In genomic region chr12:79522237-79522636, GRCh38 we compare ENCODE assay signal across 17 cellular contexts.
DNase-seq lines count a peak whose midpoint lies in the region; ATAC-seq and TF ChIP-seq lines count a peak whose summit lies in the region.
"Had no signal": no experiment of that assay in that cellular context is flagged by ENCODE, and none has a peak within 500 bp of the region (broad histone marks: within the 10 kb centered on the region; RNA-seq: fewer than 3 reads in every experiment).

No MANE protein-coding gene starts in this region.

- H2AFZ ChIP-seq in mesenchymal stem cell (ENCODE audit: low read depth, low read length) = no peak overlapping the region

- peak overlapping the region; percentile 64 for H3K27ac Mint-ChIP-seq in MCF 10A (ENCODE audit: low read depth, unreplicated experiment)
- H3K27ac Mint-ChIP-seq in osteocyte (ENCODE audit: unreplicated experiment) = no peak overlapping the region
- no peak overlapping the region for H3K27ac Mint-ChIP-seq in activated naive CD4-positive, alpha-beta T cell treated with anti-CD3 and anti-CD28 coated beads, Interleukin-2, amount 50 U/mL, for 72 hours
- H3K27ac Mint-ChIP-seq: CD14-positive monocyte, IgD-negative memory B cell had no signal

- 83% methylated on average over 8 of the region's 8 CpGs for WGBS in mesenchymal stem cell

- H3K4me3 ChIP-seq in breast epithelium (no peak overlapping the region), mesenchymal stem cell (ENCODE audit: insufficient read depth in 1 of 2, low read depth in 1 of 2, low read length in 2 of 2) (no peak overlapping the region)

- BruUV-seq in MCF 10A (replicated peaks; lab: Mats Ljungman, UMichigan) = no TSS peak

- no peak for TF ChIP-seq POLR2A in breast epithelium (IDR thresholded peaks at IDR 0.05)

- H3K4ac ChIP-seq in mesenchymal stem cell (ENCODE audit: low read depth in 1 of 2, low read length in 2 of 2) = no peak overlapping the region

- peaks cover 6% of the 10 kb centered on the region for H3K79me1 ChIP-seq in mesenchymal stem cell (replicated peaks; ENCODE audit: low read length, poor library complexity, severe bottlenecking)

- H3K4me3 Mint-ChIP-seq in MCF 10A (ENCODE audit: unreplicated experiment) (no peak overlapping the region), osteocyte (ENCODE audit: unreplicated experiment) (no peak overlapping the region)
- H3K4me3 Mint-ChIP-seq: CD14-positive monocyte, IgD-negative memory B cell had no signal

- H3K36me3 ChIP-seq in breast epithelium = no peaks in the 10 kb centered on the region
- no peaks in the 10 kb centered on the region for H3K36me3 ChIP-seq in mesenchymal stem cell (ENCODE audit: control insufficient read depth in 1 of 2, insufficient read depth in 2 of 2, low read depth in 1 of 2, low read length in 2 of 2)

- H3K27me3 ChIP-seq in breast epithelium (no peaks in the 10 kb centered on the region), mesenchymal stem cell (ENCODE audit: control insufficient read depth in 1 of 2, insufficient read depth in 1 of 2, low read length in 2 of 2) (no peaks in the 10 kb centered on the region)

- H2AK5ac ChIP-seq in mesenchymal stem cell (ENCODE audit: low read length, severe bottlenecking) = peak overlapping the region; percentile 65

- H2BK120ac ChIP-seq in mesenchymal stem cell (ENCODE audit: low read depth, low read length) = no peak overlapping the region

- H3K27ac ChIP-seq in breast epithelium (no peak overlapping the region), mesenchymal stem cell (ENCODE audit: low read length, poor library complexity, severe bottlenecking) (no peak overlapping the region)

- no peak overlapping the region for H4K91ac ChIP-seq in mesenchymal stem cell (ENCODE audit: low read length)

- H2BK12ac ChIP-seq in mesenchymal stem cell (ENCODE audit: low read length in 2 of 2) = no peak overlapping the region

- H2BK15ac ChIP-seq in mesenchymal stem cell (ENCODE audit: low read depth, poor library complexity, severe bottlenecking) = no peak overlapping the region

- no peak overlapping the region for H3K18ac ChIP-seq in mesenchymal stem cell (ENCODE audit: low read depth in 1 of 2, low read length in 2 of 2)

- CTCF ChIA-PET in MCF 10A (lab: Yijun Ruan, JAX) = interaction anchor here (0.6 kb wide), 1 partner anchor 169 kb away, joined by 3 read pairs; the partner anchor contains the start of gene PAWR

- H3K14ac ChIP-seq in mesenchymal stem cell (ENCODE audit: low read length in 2 of 2) = no peak overlapping the region

- no peaks in the 10 kb centered on the region for H3K4me1 Mint-ChIP-seq in MCF 10A (ENCODE audit: insufficient read depth, unreplicated experiment)
- H3K4me1 Mint-ChIP-seq in osteocyte (ENCODE audit: unreplicated experiment) = peaks cover 28% of the 10 kb centered on the region
- H3K4me1 Mint-ChIP-seq: CD14-positive monocyte, IgD-negative memory B cell had no signal

- H3K27me3 Mint-ChIP-seq in MCF 10A (ENCODE audit: insufficient read depth, unreplicated experiment) (no peaks in the 10 kb centered on the region), osteocyte (ENCODE audit: unreplicated experiment) (no peaks in the 10 kb centered on the region)
- H3K27me3 Mint-ChIP-seq: IgD-negative memory B cell had no signal

- no peak for ATAC-seq in activated naive CD4-positive, alpha-beta T cell treated with anti-CD3 and anti-CD28 coated beads, Interleukin-2, amount 50 U/mL, for 72 hours

- H3K4me1 ChIP-seq in breast epithelium (no peaks in the 10 kb centered on the region), mesenchymal stem cell (ENCODE audit: control insufficient read depth, insufficient read depth, low read depth, low read length) (no peaks in the 10 kb centered on the region)

- TF ChIP-seq CTCF in MCF 10A (IDR thresholded peaks at IDR 0.05; ENCODE audit: unreplicated experiment) (no peak), breast epithelium (IDR thresholded peaks at IDR 0.05) (no peak), osteocyte (IDR thresholded peaks at IDR 0.05) (no peak)

- no peak overlapping the region for H3K23ac ChIP-seq in mesenchymal stem cell (ENCODE audit: low read length in 2 of 2)

- no peak overlapping the region for H3K4me2 ChIP-seq in mesenchymal stem cell (ENCODE audit: low read length, poor library complexity, severe bottlenecking)

- H3K9me3 Mint-ChIP-seq in MCF 10A (ENCODE audit: unreplicated experiment) (peaks cover 4% of the 10 kb centered on the region), osteocyte (ENCODE audit: unreplicated experiment) (peaks cover 2% of the 10 kb centered on the region)
- no peaks in the 10 kb centered on the region for H3K9me3 Mint-ChIP-seq in activated naive CD4-positive, alpha-beta T cell treated with anti-CD3 and anti-CD28 coated beads, Interleukin-2, amount 50 U/mL, for 72 hours

- no peaks in the 10 kb centered on the region for H3K9me3 ChIP-seq in breast epithelium
- no peaks in the 10 kb centered on the region for H3K9me3 ChIP-seq in mesenchymal stem cell (ENCODE audit: control insufficient read depth, low read length)

- no peak for DNase-seq in MCF 10A (ENCODE audit: unreplicated experiment)
- no peak for DNase-seq in breast epithelium (ENCODE audit: low spot score in 2 of 2)
- peak; percentile 84 for DNase-seq in astrocyte of the hippocampus (ENCODE audit: low read depth, low spot score)
- no peak for DNase-seq in mesenchymal stem cell
- no peak for DNase-seq in osteocyte (ENCODE audit: extremely low spot score, unreplicated experiment)
- DNase-seq in activated naive CD4-positive, alpha-beta T cell treated with anti-CD3 and anti-CD28 coated beads, Interleukin-2, amount 50 U/mL, for 72 hours (ENCODE audit: low spot score in 2 of 2) = no peak
- no peak for DNase-seq in SHP77 (lab: John Stamatoyannopoulos, UW)
- no peak for DNase-seq in DMS79 (lab: John Stamatoyannopoulos, UW)
- DNase-seq: DMS153, EL, GOT3, MV-4-11, NCI-H2029 treated with DMSO at 0.1 percent for 48 hours, NCI-H510A, NCI-H82 had no signal

- intact Hi-C loops in MCF 10A (cut with micrococcal nuclease) (no loop called here), breast epithelium (cut with DNase I; ENCODE audit: low total_unique reads) (no loop called here)

- H2BK5ac ChIP-seq in mesenchymal stem cell (ENCODE audit: low read depth, low read length, poor library complexity, severe bottlenecking) = no peak overlapping the region

- H4K8ac ChIP-seq in mesenchymal stem cell (ENCODE audit: low read length) = no peak overlapping the region

- POLR2A ChIA-PET in MCF 10A (lab: Yijun Ruan, JAX) = no interaction called here

- H3K36me3 Mint-ChIP-seq in MCF 10A (ENCODE audit: insufficient read depth, unreplicated experiment) (peaks cover 12% of the 10 kb centered on the region), osteocyte (ENCODE audit: unreplicated experiment) (peaks cover 6% of the 10 kb centered on the region)
- H3K36me3 Mint-ChIP-seq in activated naive CD4-positive, alpha-beta T cell treated with anti-CD3 and anti-CD28 coated beads, Interleukin-2, amount 50 U/mL, for 72 hours = no peaks in the 10 kb centered on the region
- H3K36me3 Mint-ChIP-seq: CD14-positive monocyte had no signal

- no peak overlapping the region for H3K9ac ChIP-seq in mesenchymal stem cell (ENCODE audit: low read length)
